ENCODE assay signal across 9 cellular contexts in the genomic region with DNA sequence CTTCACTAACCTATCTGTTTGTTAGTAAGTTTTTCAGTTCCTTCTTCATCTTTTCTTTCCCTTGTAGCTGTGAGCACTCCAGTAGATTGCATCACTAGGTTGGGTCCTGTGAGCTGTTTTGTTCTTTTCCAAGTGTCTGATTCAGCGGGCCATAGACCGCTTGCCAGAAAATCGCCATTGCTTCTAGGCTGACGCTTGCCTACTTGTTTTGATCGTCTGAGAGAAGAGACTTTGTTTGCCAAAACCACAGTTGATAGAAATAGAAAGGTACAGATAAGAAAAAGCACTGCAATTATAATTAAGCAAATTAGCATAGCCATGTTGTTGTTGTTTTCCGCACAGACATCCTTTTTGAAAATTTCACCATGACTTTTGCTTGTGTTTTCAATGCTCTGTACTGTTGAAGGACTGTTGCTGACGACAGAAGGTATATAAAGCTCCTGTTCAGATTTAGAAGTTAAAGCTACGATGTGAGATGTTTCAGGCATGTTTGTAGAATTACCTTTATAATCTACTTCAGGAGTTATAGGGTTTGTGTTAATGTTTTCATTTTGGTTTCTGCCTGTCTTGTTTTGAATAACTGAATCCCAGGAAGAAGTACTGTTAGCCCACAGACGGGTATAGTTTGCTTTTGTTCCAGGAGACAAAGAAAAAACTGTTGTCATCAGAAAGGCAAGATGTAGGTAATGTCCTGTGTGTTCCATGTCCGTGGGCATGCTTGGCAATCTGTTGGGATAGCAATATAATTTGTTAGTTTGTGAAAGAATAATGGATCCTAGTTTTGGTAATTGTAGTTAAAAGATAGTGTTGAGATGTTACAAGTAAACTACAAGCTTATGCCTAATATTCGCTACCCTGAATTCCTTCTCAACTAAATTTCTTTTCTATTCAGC. TPM values are rescaled to one million over a fixed set of nuclear protein-coding genes. Genes with fewer than 3 reads are reported as not detected.
A peak's percentile ranks its signal among the peaks of the same experiment; 100 is the strongest.
DNase-seq lines count a peak whose midpoint lies in the region; ATAC-seq, FAIRE-seq and TF ChIP-seq lines count a peak whose summit lies in the region.
"Had no signal": no experiment of that assay in that cellular context is flagged by ENCODE, and none has a peak within 500 bp of the region (broad histone marks: within the 10 kb centered on the region; RNA-seq: fewer than 3 reads in every experiment).

No MANE protein-coding gene starts in this region.

- peaks cover 7% of the 10 kb centered on the region for H3F3A ChIP-seq in neural progenitor cell (ENCODE audit: low read depth)

- no peak overlapping the region for H3K23ac ChIP-seq in H1 (ENCODE audit: insufficient read length)

- no peaks in the 10 kb centered on the region for H3K79me1 ChIP-seq in H1 (ENCODE audit: low read depth, low read length)

- TF ChIP-seq CTCF in H1 (IDR thresholded peaks at IDR 0.05; ENCODE audit: control extremely low read depth in 1 of 3, insufficient read depth in 1 of 3, low read depth in 1 of 3, low read length in 3 of 3) (no peak), neural progenitor cell (IDR thresholded peaks at IDR 0.05) (no peak), vagina (IDR thresholded peaks at IDR 0.05) (no peak), type B pancreatic cell (conservative IDR thresholded peaks at IDR 0.05) (no peak)

- intact Hi-C loops in vagina (cut with DNase I) = no loop called here

- H2BK5ac ChIP-seq in H1 (ENCODE audit: low read depth, low read length) = no peak overlapping the region

- 79% methylated on average over 11 of the region's 11 CpGs; no CpG with 5 or more reads in 1 of the 2 experiments for WGBS in H1 (ENCODE audit: extremely low coverage in 1 of 2, insufficient coverage in 1 of 2, insufficient read length in 1 of 2, insufficient replicate concordance in 2 of 2, low coverage in 1 of 2, low lambda C conversion rate in 2 of 2, missing lambda C conversion rate in 1 of 2), 2 experiments

- no peaks in the 10 kb centered on the region for H3K23me2 ChIP-seq in H1 (ENCODE audit: low read depth, low read length)

- no peak overlapping the region for H2BK15ac ChIP-seq in H1 (ENCODE audit: low read length)

- H3K36me3 Mint-ChIP-seq in activated CD4-positive, alpha-beta memory T cell treated with anti-CD3 and anti-CD28 coated beads, Interleukin-2, amount 10 ng/mL, durations not matched to agents 7 days and 5 days (ENCODE audit: low read depth) = peaks cover 53% of the 10 kb centered on the region
- H3K36me3 Mint-ChIP-seq in neural progenitor cell (peaks cover 3% of the 10 kb centered on the region), type B pancreatic cell (peaks cover 4% of the 10 kb centered on the region)

- H3K4me3 Mint-ChIP-seq in activated CD4-positive, alpha-beta memory T cell treated with anti-CD3 and anti-CD28 coated beads, Interleukin-2, amount 10 ng/mL, durations not matched to agents 7 days and 5 days = peak overlapping the region; percentile 79
- H3K4me3 Mint-ChIP-seq in neural progenitor cell (no peak overlapping the region), type B pancreatic cell (no peak overlapping the region)

- no peak overlapping the region for H3K4me3 ChIP-seq in H1 (ENCODE audit: extremely low read depth in 1 of 4, insufficient read depth in 2 of 4, low read depth in 3 of 4, low read length in 4 of 4)
- H3K4me3 ChIP-seq in neural progenitor cell = no peak overlapping the region
- H3K4me3 ChIP-seq in vagina = peak overlapping the region in 1 of 2 donors; percentile 10

- no peaks in the 10 kb centered on the region for H3K9me3 Mint-ChIP-seq in activated CD4-positive, alpha-beta memory T cell treated with anti-CD3 and anti-CD28 coated beads, Interleukin-2, amount 10 ng/mL, durations not matched to agents 7 days and 5 days
- H3K9me3 Mint-ChIP-seq in neural progenitor cell = no peaks in the 10 kb centered on the region
- H3K9me3 Mint-ChIP-seq in type B pancreatic cell = no peaks in the 10 kb centered on the region

- H2AK5ac ChIP-seq in H1 (ENCODE audit: low read depth, low read length) = no peak overlapping the region

- POLR2A ChIA-PET in activated CD4-positive, alpha-beta memory T cell treated with anti-CD3 and anti-CD28 coated beads, Interleukin-2, amount 10 ng/mL, durations not matched to agents 7 days and 5 days (lab: Charles Lee) = interaction anchor here (0.7 to 5.2 kb wide), 14 partner anchors 7 to 583 kb away, joined by 3 to 287 read pairs (median 6); a partner anchor contains a TSS
- POLR2A ChIA-PET in H1 (lab: Charles Lee; ENCODE audit: partially characterized antibody) = no interaction called here

- H3K4me1 Mint-ChIP-seq in activated CD4-positive, alpha-beta memory T cell treated with anti-CD3 and anti-CD28 coated beads, Interleukin-2, amount 10 ng/mL, durations not matched to agents 7 days and 5 days = peaks cover 47% of the 10 kb centered on the region
- H3K4me1 Mint-ChIP-seq in neural progenitor cell = no peaks in the 10 kb centered on the region
- peaks cover 5% of the 10 kb centered on the region for H3K4me1 Mint-ChIP-seq in type B pancreatic cell (ENCODE audit: unreplicated experiment)

- H2BK12ac ChIP-seq in H1 (ENCODE audit: low read depth, low read length) = no peak overlapping the region

- H2BK120ac ChIP-seq in H1 (replicated peaks; ENCODE audit: low read depth, low read length) = no peak overlapping the region

- H4K20me1 ChIP-seq in H1 (replicated peaks in 1 of 2; ENCODE audit: control insufficient read depth in 1 of 2, insufficient read depth in 2 of 2, low read length in 2 of 2) (no peaks in the 10 kb centered on the region), neural progenitor cell (ENCODE audit: low read depth) (no peaks in the 10 kb centered on the region)

- H2BK20ac ChIP-seq in H1 (ENCODE audit: low read length) = no peak overlapping the region

- H3K36me3 ChIP-seq in H1 (ENCODE audit: control insufficient read depth in 2 of 4, insufficient read depth in 4 of 4, low read length in 3 of 4) (no peaks in the 10 kb centered on the region), neural progenitor cell (no peaks in the 10 kb centered on the region), vagina (no peaks in the 10 kb centered on the region)

- peak overlapping the region; percentile 95 for H3K27ac Mint-ChIP-seq in activated CD4-positive, alpha-beta memory T cell treated with anti-CD3 and anti-CD28 coated beads, Interleukin-2, amount 10 ng/mL, durations not matched to agents 7 days and 5 days
- H3K27ac Mint-ChIP-seq in neural progenitor cell (no peak overlapping the region), type B pancreatic cell (no peak overlapping the region)

- H4K91ac ChIP-seq in H1 (replicated peaks; ENCODE audit: insufficient read length, low read length) = no peak overlapping the region

- no peak overlapping the region for H3K56ac ChIP-seq in H1 (replicated peaks; ENCODE audit: insufficient read length, low read depth, low read length)

- TF ChIP-seq POLR2A in H1 (IDR thresholded peaks at IDR 0.05; ENCODE audit: control extremely low read depth in 1 of 2, low read depth in 2 of 2, low read length in 2 of 2) (no peak), vagina (IDR thresholded peaks at IDR 0.05) (no peak)

- no peak overlapping the region for H3K27ac ChIP-seq in H1 (ENCODE audit: low read depth, low read length)
- H3K27ac ChIP-seq in neural progenitor cell = peak overlapping the region; percentile 17
- peak overlapping the region; percentile 23 for H3K27ac ChIP-seq in vagina

- no peak overlapping the region for H4K8ac ChIP-seq in H1 (ENCODE audit: extremely low read depth, insufficient read depth, low read length)

- no peaks in the 10 kb centered on the region for H3K27me3 ChIP-seq in H1 (replicated peaks in 1 of 4; ENCODE audit: control insufficient read depth in 3 of 4, extremely low read depth in 1 of 4, insufficient read depth in 3 of 4, low read length in 3 of 4)
- no peaks in the 10 kb centered on the region for H3K27me3 ChIP-seq in neural progenitor cell
- no peaks in the 10 kb centered on the region for H3K27me3 ChIP-seq in vagina

- ATAC-seq in GM18867 (IDR thresholded peaks at IDR 0.05; ENCODE audit: unreplicated experiment) = peak; percentile 30

- H3K9ac ChIP-seq in H1 (replicated peaks in 1 of 4; ENCODE audit: extremely low read depth in 1 of 4, low read depth in 3 of 4, low read length in 3 of 4) (no peak overlapping the region), neural progenitor cell (no peak overlapping the region)

- no peaks in the 10 kb centered on the region for H3K27me3 Mint-ChIP-seq in activated CD4-positive, alpha-beta memory T cell treated with anti-CD3 and anti-CD28 coated beads, Interleukin-2, amount 10 ng/mL, durations not matched to agents 7 days and 5 days
- H3K27me3 Mint-ChIP-seq in neural progenitor cell (ENCODE audit: insufficient read depth, low read depth) (no peaks in the 10 kb centered on the region), type B pancreatic cell (no peaks in the 10 kb centered on the region)

- H4K5ac ChIP-seq in H1 (ENCODE audit: insufficient read length, low read depth, low read length) = no peak overlapping the region

- H3K14ac ChIP-seq in H1 (ENCODE audit: insufficient read length) = no peak overlapping the region

- H2AFZ ChIP-seq in H1 (ENCODE audit: low read length) (no peak overlapping the region), neural progenitor cell (replicated peaks) (no peak overlapping the region)

- CTCF ChIA-PET in activated CD4-positive, alpha-beta memory T cell treated with anti-CD3 and anti-CD28 coated beads, Interleukin-2, amount 10 ng/mL, durations not matched to agents 7 days and 5 days (lab: Charles Lee) = interaction anchor here (1.2 to 2.2 kb wide), 2 partner anchors 9 to 54 kb away, joined by 4 to 7 read pairs; no protein-coding TSS in a partner anchor
- CTCF ChIA-PET in H1 (lab: Charles Lee; ENCODE audit: partially characterized antibody) = interaction anchor here (0.6 to 1.2 kb wide), 3 partner anchors 53 to 1003 kb away, joined by 3 read pairs; no protein-coding TSS in a partner anchor

- no peak overlapping the region for H3K18ac ChIP-seq in H1 (ENCODE audit: extremely low read depth, low read length)

- TF ChIP-seq EP300 in H1 (IDR thresholded peaks at IDR 0.05; ENCODE audit: borderline replicate concordance in 1 of 2, low read depth in 2 of 2, low read length in 2 of 2) = no peak

- H3K4me2 ChIP-seq in H1 (ENCODE audit: insufficient read depth in 1 of 2, low read depth in 2 of 2, low read length in 2 of 2) = no peak overlapping the region
- H3K4me2 ChIP-seq in neural progenitor cell = no peak overlapping the region

- H3K79me2 ChIP-seq in H1 (ENCODE audit: control insufficient read depth in 1 of 2, insufficient read depth in 2 of 2, low read length in 2 of 2) (no peaks in the 10 kb centered on the region), neural progenitor cell (ENCODE audit: low read depth) (no peaks in the 10 kb centered on the region)

- H3K4ac ChIP-seq in H1 (replicated peaks; ENCODE audit: insufficient read length, low read depth, low read length) = no peak overlapping the region

- H3K4me1 ChIP-seq in H1 (replicated peaks in 1 of 4; ENCODE audit: control insufficient read depth in 3 of 4, insufficient read depth in 4 of 4, low read length in 3 of 4) = 0 out of 7 replicates have a peak, but pooled peaks cover 0 to 4% (median 0%) of the 10 kb centered on the region in 4 experiments
- peaks cover 7% of the 10 kb centered on the region for H3K4me1 ChIP-seq in neural progenitor cell
- H3K4me1 ChIP-seq in vagina = peaks cover 5% of the 10 kb centered on the region

- DNase-seq in LHCN-M2 (ENCODE audit: low read depth) (peak; percentile 87), H1 (ENCODE audit: low read depth in 1 of 2, low spot score in 2 of 2) (no peak), neural progenitor cell (ENCODE audit: low spot score) (peak; percentile 18), vagina (ENCODE audit: extremely low spot score in 2 of 2) (peak in 1 of 2 donors; percentile 86), type B pancreatic cell (ENCODE audit: extremely low spot score, unreplicated experiment) (no peak), NCI-H2171 (lab: John Stamatoyannopoulos, UW) (no peak)
- peak; percentile 69 for DNase-seq in activated CD4-positive, alpha-beta memory T cell treated with anti-CD3 and anti-CD28 coated beads, Interleukin-2, amount 10 ng/mL, durations not matched to agents 7 days and 5 days

- peak; percentile 50 for FAIRE-seq in H1 (lab: Jason Lieb, UNC)
- FAIRE-seq: TTC549 had no signal

- TF ChIP-seq RAD21 in H1 (IDR thresholded peaks at IDR 0.05 in 1 of 2, conservative IDR thresholded peaks at IDR 0.05 in 1 of 2; ENCODE audit: low read depth in 2 of 2, low read length in 2 of 2) = no peak

- H3K9me3 ChIP-seq in H1 (ENCODE audit: insufficient read depth in 2 of 2, low read depth in 1 of 2, low read length in 1 of 2) (no peaks in the 10 kb centered on the region), neural progenitor cell (ENCODE audit: low read depth) (no peaks in the 10 kb centered on the region), vagina (no peaks in the 10 kb centered on the region)

RNA-seq across cellular contexts. Expression of a gene that starts 2.9 kb away (rescaled TPM):
- 38.0 and 53.9 TPM in 2 replicates for total RNA-seq in LHCN-M2 (2014; rRNA removed)
- 12.9 TPM for polyA plus RNA-seq in LHCN-M2 (2012)
- total RNA-seq in activated CD4-positive, alpha-beta memory T cell treated with anti-CD3 and anti-CD28 coated beads, Interleukin-2, amount 10 ng/mL, durations not matched to agents 7 days and 5 days = 100 to 1,000 TPM; 109 to 110 TPM
- total RNA-seq in H1 (2021; fragmentation: NEBNext Ultra II Directional; extraction: Animal tissue kit (Norgen Biotek cat#: 25700)) = not detected in 2 replicates
- not detected in 2 replicates for polyA plus RNA-seq in H1 (2011; rRNA removed)
- polyA plus RNA-seq in H1 (2011; cell fraction: cytosol; rRNA removed) = not detected
- not detected for polyA plus RNA-seq in H1 (2011; cell fraction: nucleus; rRNA removed)
- polyA plus RNA-seq in H1 (2012, experiment 1 of 2) = not detected in 4 replicates
- not detected for polyA plus RNA-seq in H1 (2012, experiment 2 of 2)
- not detected for polyA plus RNA-seq in H1 (2013, experiment 1 of 2)
- polyA plus RNA-seq in H1 (2013, experiment 2 of 2) = not detected
- not detected in 2 replicates for polyA minus RNA-seq in H1 (2011; rRNA and poly(A)+ RNA removed)
- polyA minus RNA-seq in H1 (2011; cell fraction: cytosol; rRNA and poly(A)+ RNA removed) = not detected
- not detected for polyA minus RNA-seq in H1 (2011; cell fraction: nucleus; rRNA and poly(A)+ RNA removed)
- total RNA-seq in neural progenitor cell (ENCODE audit: low replicate concordance) = not detected in 2 replicates
- 0.98 TPM for total RNA-seq in vagina
- total RNA-seq in type B pancreatic cell (ENCODE audit: low replicate concordance) = not detected in 2 replicates

RNA-seq across cellular contexts. Expression of a gene that starts 4.7 kb away (rescaled TPM):
- total RNA-seq in LHCN-M2 (2014; rRNA removed) (6.3 and 10.6 TPM in 2 replicates), neural progenitor cell (ENCODE audit: low replicate concordance) (not detected in 2 replicates), vagina (11.0 TPM), type B pancreatic cell (ENCODE audit: low replicate concordance) (not detected in 2 replicates)
- 1.7 TPM for polyA plus RNA-seq in LHCN-M2 (2012)
- 100 to 1,000 TPM; 109 TPM for total RNA-seq in activated CD4-positive, alpha-beta memory T cell treated with anti-CD3 and anti-CD28 coated beads, Interleukin-2, amount 10 ng/mL, durations not matched to agents 7 days and 5 days
- total RNA-seq in H1 (2021; fragmentation: NEBNext Ultra II Directional; extraction: Animal tissue kit (Norgen Biotek cat#: 25700)) = not detected in 2 replicates
- not detected in 2 replicates for polyA plus RNA-seq in H1 (2011; rRNA removed)
- polyA plus RNA-seq in H1 (2011; cell fraction: cytosol; rRNA removed) = not detected
- polyA plus RNA-seq in H1 (2011; cell fraction: nucleus; rRNA removed) = not detected
- 0.10 TPM in 1 of 4 replicates, not detected in the others for polyA plus RNA-seq in H1 (2012, experiment 1 of 2)
- polyA plus RNA-seq in H1 (2012, experiment 2 of 2) = not detected
- polyA plus RNA-seq in H1 (2013, experiment 1 of 2) = not detected
- polyA plus RNA-seq in H1 (2013, experiment 2 of 2) = not detected
- not detected in 2 replicates for polyA minus RNA-seq in H1 (2011; rRNA and poly(A)+ RNA removed)
- not detected for polyA minus RNA-seq in H1 (2011; cell fraction: cytosol; rRNA and poly(A)+ RNA removed)
- not detected for polyA minus RNA-seq in H1 (2011; cell fraction: nucleus; rRNA and poly(A)+ RNA removed)

RNA-seq across cellular contexts. Expression of a gene that starts 21.5 kb away (rescaled TPM):
- total RNA-seq in LHCN-M2 (2014; rRNA removed) = 0.23 and 0.45 TPM in 2 replicates
- 0.17 TPM for polyA plus RNA-seq in LHCN-M2 (2012)
- under 1 TPM; 0.55 to 0.65 TPM for total RNA-seq in activated CD4-positive, alpha-beta memory T cell treated with anti-CD3 and anti-CD28 coated beads, Interleukin-2, amount 10 ng/mL, durations not matched to agents 7 days and 5 days
- total RNA-seq in H1 (2021; fragmentation: NEBNext Ultra II Directional; extraction: Animal tissue kit (Norgen Biotek cat#: 25700)) = not detected in 2 replicates
- polyA plus RNA-seq in H1 (2011; rRNA removed) = not detected in 2 replicates
- not detected for polyA plus RNA-seq in H1 (2011; cell fraction: cytosol; rRNA removed)
- polyA plus RNA-seq in H1 (2011; cell fraction: nucleus; rRNA removed) = not detected
- polyA plus RNA-seq in H1 (2012, experiment 1 of 2) = 0.18 TPM in 1 of 4 replicates, not detected in the others
- not detected for polyA plus RNA-seq in H1 (2012, experiment 2 of 2)
- polyA plus RNA-seq in H1 (2013, experiment 1 of 2) = not detected
- 0.09 TPM for polyA plus RNA-seq in H1 (2013, experiment 2 of 2)
- not detected in 2 replicates for polyA minus RNA-seq in H1 (2011; rRNA and poly(A)+ RNA removed)
- polyA minus RNA-seq in H1 (2011; cell fraction: cytosol; rRNA and poly(A)+ RNA removed) = not detected
- polyA minus RNA-seq in H1 (2011; cell fraction: nucleus; rRNA and poly(A)+ RNA removed) = not detected
- total RNA-seq in neural progenitor cell (ENCODE audit: low replicate concordance) = not detected in 2 replicates
- not detected for total RNA-seq in vagina
- not detected in 2 replicates for total RNA-seq in type B pancreatic cell (ENCODE audit: low replicate concordance)

Comparison
In these comparisons a context has a peak if more than half of its experiments do, and no peak if none do; other contexts are left out.
1. DNase-seq: peak in LHCN-M2 (single experiment), activated CD4-positive, alpha-beta memory T cell treated with anti-CD3 and anti-CD28 coated beads, Interleukin-2, amount 10 ng/mL, durations not matched to agents 7 days and 5 days (single experiment) and neural progenitor cell (single experiment); none in H1 (0 of 2), type B pancreatic cell (single experiment) and NCI-H2171 (single experiment).
2. RNA of a gene that starts 2.9 kb away (total RNA-seq): 109 to 110 TPM in activated CD4-positive, alpha-beta memory T cell treated with anti-CD3 and anti-CD28 coated beads, Interleukin-2, amount 10 ng/mL, durations not matched to agents 7 days and 5 days and 38.0 to 53.9 TPM in LHCN-M2; 0.98 TPM in vagina (single experiment), not detected in H1, not detected in neural progenitor cell and not detected in type B pancreatic cell; every median in the first group is over 10 times any median in the second.